8 cellular contexts compared by ENCODE assay signal in the genomic region with DNA sequence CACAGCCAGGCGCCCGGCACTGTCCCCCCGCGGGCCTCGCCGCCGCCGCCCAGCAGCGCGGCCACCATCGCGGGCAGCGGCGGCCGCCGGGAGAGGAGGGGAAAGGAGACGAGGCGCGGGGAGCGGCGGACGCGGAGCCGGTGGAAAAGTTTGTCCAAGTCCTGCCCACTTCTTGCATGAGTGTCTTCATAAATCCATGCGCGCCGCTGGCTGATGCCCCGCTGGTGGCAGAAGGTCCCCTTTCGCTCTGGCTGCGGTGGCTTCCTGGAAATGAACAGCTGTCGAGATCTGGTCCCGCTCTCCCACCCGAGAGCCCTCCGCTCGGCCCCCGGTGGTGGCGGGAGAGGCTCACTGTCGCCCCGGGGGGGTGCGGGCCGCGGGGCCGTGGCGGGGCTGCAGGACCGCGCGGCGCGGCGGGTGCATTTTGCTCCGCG. TPM values are rescaled to one million over a fixed set of nuclear protein-coding genes. Genes with fewer than 3 reads are reported as not detected.
DNase-seq lines count a peak whose midpoint lies in the region; ATAC-seq, FAIRE-seq and TF ChIP-seq lines count a peak whose summit lies in the region.

No MANE protein-coding gene starts in this region.

- H3K36me3 Mint-ChIP-seq in immature natural killer cell: peaks cover 0 to under 1% (median 0%) of the 10 kb centered on the region in 3 donors

- H3K9ac ChIP-seq in GM12878 (ENCODE audit: control insufficient read depth, insufficient read depth, low read length): no peak overlapping the region

- H3K27ac Mint-ChIP-seq in immature natural killer cell: peak overlapping the region in 1 of 6 donors; percentile 72

- no peaks in the 10 kb centered on the region for H3K79me2 ChIP-seq in PC-9 (ENCODE audit: low read depth)
- no peaks in the 10 kb centered on the region for H3K79me2 ChIP-seq in GM12878 (ENCODE audit: control insufficient read depth, insufficient read depth, low read length)

- no peak for TF ChIP-seq EP300 in GM12878 (IDR thresholded peaks at IDR 0.05; ENCODE audit: borderline replicate concordance in 1 of 2, control insufficient read depth in 1 of 2, low read depth in 2 of 2, low read length in 2 of 2)

- H4K20me1 ChIP-seq in PC-9 (ENCODE audit: insufficient read depth) (no peaks in the 10 kb centered on the region), GM12878 (ENCODE audit: control insufficient read depth, insufficient read depth) (no peaks in the 10 kb centered on the region)

- H3K27me3 ChIP-seq in PC-9 (ENCODE audit: insufficient read depth, low read depth) (no peaks in the 10 kb centered on the region), GM12878 (replicated peaks in 1 of 2; ENCODE audit: control insufficient read depth in 2 of 2, insufficient read depth in 2 of 2, low read length in 1 of 2) (peaks cover 6 to 7% of the 10 kb centered on the region in 2 experiments)

- H3K36me3 ChIP-seq in PC-9 (ENCODE audit: low read depth) (no peaks in the 10 kb centered on the region), GM12878 (ENCODE audit: control insufficient read depth in 2 of 2, insufficient read depth in 2 of 2, low read length in 1 of 2) (no peaks in the 10 kb centered on the region)

- CTCF ChIA-PET in PC-9 (lab: Charles Lee): no interaction called here
- CTCF ChIA-PET in GM12878 (lab: Yijun Ruan, JAX): no interaction called here

- H3K4me3 ChIP-seq in PC-9 (peak overlapping the region; percentile 63; the same call in 1 of the 2 replicates), GM12878 (peak overlapping the region; percentile 67)

- H3K27ac ChIP-seq in PC-9 (no peak overlapping the region), GM12878 (ENCODE audit: control insufficient read depth, insufficient read depth) (no peak overlapping the region)

- TF ChIP-seq CTCF in PC-9 (conservative IDR thresholded peaks at IDR 0.05): no peak
- no peak for TF ChIP-seq CTCF in GM12878 (IDR thresholded peaks at IDR 0.05 in 2 of 3, conservative IDR thresholded peaks at IDR 0.05 in 1 of 3; ENCODE audit: control insufficient read depth in 2 of 3, extremely low read depth in 1 of 3, insufficient read depth in 1 of 3, low read depth in 3 of 3, low read length in 3 of 3)

- peaks cover 26 to 39% of the 10 kb centered on the region in 2 donors for H3K4me1 Mint-ChIP-seq in immature natural killer cell

- SMC1A ChIA-PET in GM12878 (lab: Charles Lee; ENCODE audit: uncharacterized antibody, unreplicated experiment): no interaction called here

- H3K9me3 ChIP-seq in PC-9 (ENCODE audit: insufficient read depth, low read depth): no peaks in the 10 kb centered on the region
- no peaks in the 10 kb centered on the region for H3K9me3 ChIP-seq in GM12878 (replicated peaks; ENCODE audit: control insufficient read depth, insufficient read depth, low read length)

- no peak for TF ChIP-seq RAD21 in GM12878 (IDR thresholded peaks at IDR 0.05; ENCODE audit: insufficient read depth, low read depth, low read length)

- RAD21 ChIA-PET in GM12878 (lab: Charles Lee; ENCODE audit: unreplicated experiment): no interaction called here

- peaks cover 9 to 27% (median 21%) of the 10 kb centered on the region in 3 donors for H3K27me3 Mint-ChIP-seq in immature natural killer cell (ENCODE audit: low read depth in 3 of 3)

- ATAC-seq in HG02623 (IDR thresholded peaks at IDR 0.05; ENCODE audit: unreplicated experiment) (peak; percentile 16), GM12878 (no peak), HG02981 (IDR thresholded peaks at IDR 0.05; ENCODE audit: unreplicated experiment) (no peak)

- H3K4me1 ChIP-seq in PC-9 (replicated peaks; ENCODE audit: insufficient read depth) (0 out of 2 replicates have a peak, but pooled peaks cover 4% of the 10 kb centered on the region), GM12878 (ENCODE audit: control insufficient read depth, insufficient read depth, low read length) (no peaks in the 10 kb centered on the region)

- H3F3A ChIP-seq in PC-9 (ENCODE audit: insufficient read depth, low read depth): no peaks in the 10 kb centered on the region; the same call in 1 of the 2 replicates

- in situ Hi-C loops in GM12878 (cut with MboI): no loop called here

- POLR2A ChIA-PET in PC-9 (lab: Charles Lee; ENCODE audit: unreplicated experiment) (no interaction called here), GM12878 (lab: Charles Lee) (no interaction called here)

- intact Hi-C loops in PC-9 (cut with micrococcal nuclease; ENCODE audit: unreplicated experiment) (loop anchor here (5.0 kb wide), 3 partner anchors 204 to 459 kb away; no protein-coding TSS in a partner anchor), GM12878 (cut with micrococcal nuclease; ENCODE audit: unreplicated experiment) (loop anchor here (10.0 kb wide), 2 partner anchors 378 to 512 kb away; no protein-coding TSS in a partner anchor)

- no peak for FAIRE-seq in GM12878 (lab: Jason Lieb, UNC)

- peak overlapping the region; percentile 78 to 94 (median 82) for H3K4me3 Mint-ChIP-seq in immature natural killer cell

- no peaks in the 10 kb centered on the region for H3K9me2 ChIP-seq in PC-9 (ENCODE audit: insufficient read depth)

- no TSS peak for BruUV-seq in PC-9 (replicated peaks; lab: Mats Ljungman, UMichigan)
- no TSS peak for BruUV-seq in GM12878 (replicated peaks; lab: Mats Ljungman, UMichigan)

- no peak for TF ChIP-seq POLR2A in GM12878 (IDR thresholded peaks at IDR 0.05; ENCODE audit: low read depth, low read length)

- H3K4me2 ChIP-seq in PC-9: peak overlapping the region; percentile 89
- H3K4me2 ChIP-seq in GM12878 (ENCODE audit: control insufficient read depth, insufficient read depth): peak overlapping the region; percentile 87

- 3% methylated on average over 28 of the region's 52 CpGs for WGBS in GM12878 (ENCODE audit: insufficient coverage, insufficient replicate concordance, low lambda C conversion rate, missing lambda C conversion rate)

- peak; percentile 65 for DNase-seq in EL
- DNase-seq in PC-9: peak in 1 of 2 experiments; percentile 16
- no peak for DNase-seq in GM12878 (ENCODE audit: low read depth, low spot score)
- DNase-seq in immature natural killer cell: peak; percentile 48 to 60 (median 59)
- peak; percentile 2 to 9 for DNase-seq in stimulated activated CD4-positive, alpha-beta T cell treated with anti-CD3 and anti-CD28 coated beads, Interleukin-15, amount 100 ng/mL, for 48 hours (ENCODE audit: low read depth in 2 of 2)
- DNase-seq in NCI-H345 treated with DMSO at 0.1 percent for 48 hours (lab: John Stamatoyannopoulos, UW; ENCODE audit: unreplicated experiment): no peak

- H3K9me3 Mint-ChIP-seq in immature natural killer cell: no peaks in the 10 kb centered on the region

- H2AFZ ChIP-seq in PC-9 (peak overlapping the region; percentile 95), GM12878 (ENCODE audit: control insufficient read depth, low read depth, low read length) (peak overlapping the region; percentile 23; the same call in 1 of the 2 replicates)

TF ChIP-seq in GM12878, 131 proteins besides CTCF, POLR2A, EP300 and RAD21:
- no peak for TF ChIP-seq ZNF24 (IDR thresholded peaks at IDR 0.05)
- no peak for TF ChIP-seq ZNF384 (IDR thresholded peaks at IDR 0.05; ENCODE audit: borderline replicate concordance, low read depth, low read length)
- no peak for TF ChIP-seq TBL1XR1 (IDR thresholded peaks at IDR 0.05; ENCODE audit: low read depth, low read length)
- TF ChIP-seq SRF (IDR thresholded peaks at IDR 0.05; ENCODE audit: low read depth in 2 of 2, low read length in 2 of 2): no peak
- no peak for TF ChIP-seq BCL3 (IDR thresholded peaks at IDR 0.05; ENCODE audit: borderline replicate concordance, insufficient read depth, low read depth, low read length, poor library complexity, severe bottlenecking)
- TF ChIP-seq, protein P1, sequence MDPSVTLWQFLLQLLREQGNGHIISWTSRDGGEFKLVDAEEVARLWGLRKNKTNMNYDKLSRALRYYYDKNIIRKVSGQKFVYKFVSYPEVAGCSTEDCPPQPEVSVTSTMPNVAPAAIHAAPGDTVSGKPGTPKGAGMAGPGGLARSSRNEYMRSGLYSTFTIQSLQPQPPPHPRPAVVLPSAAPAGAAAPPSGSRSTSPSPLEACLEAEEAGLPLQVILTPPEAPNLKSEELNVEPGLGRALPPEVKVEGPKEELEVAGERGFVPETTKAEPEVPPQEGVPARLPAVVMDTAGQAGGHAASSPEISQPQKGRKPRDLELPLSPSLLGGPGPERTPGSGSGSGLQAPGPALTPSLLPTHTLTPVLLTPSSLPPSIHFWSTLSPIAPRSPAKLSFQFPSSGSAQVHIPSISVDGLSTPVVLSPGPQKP (IDR thresholded peaks at IDR 0.05; ENCODE audit: low read depth, low read length): no peak
- TF ChIP-seq MYC (IDR thresholded peaks at IDR 0.05; ENCODE audit: insufficient read depth, insufficient read length, insufficient replicate concordance, low read length, severe bottlenecking): no peak

RNA-seq across cellular contexts. Expression of gene GAS1, which starts 0.6 kb away (rescaled TPM):
- total RNA-seq in PC-9 (2021): not detected in 2 replicates
- not detected in 2 replicates for total RNA-seq in GM12878 (2013; cell fraction: nucleolus; rRNA removed)
- total RNA-seq in GM12878 (2014; rRNA removed): not detected in 2 replicates
- total RNA-seq in GM12878 (2014; rRNA removed; fragmentation: Illumina TruSeq; extraction: Trizol): not detected in 2 replicates
- total RNA-seq in GM12878 (2021): not detected in 2 replicates
- not detected for polyA plus RNA-seq in GM12878 (2011; ENCODE audit: low read depth)
- not detected in 2 replicates for polyA plus RNA-seq in GM12878 (2011; rRNA removed)
- polyA plus RNA-seq in GM12878 (2011; cell fraction: cytosol; rRNA removed): not detected in 2 replicates
- not detected in 2 replicates for polyA plus RNA-seq in GM12878 (2011; cell fraction: nucleus; rRNA removed)
- polyA plus RNA-seq in GM12878 (2012): not detected in 2 replicates
- not detected in 2 replicates for polyA plus RNA-seq in GM12878 (2014; fragmentation: Illumina TruSeq; extraction: Trizol)
- polyA plus RNA-seq in GM12878 (2014; fragmentation: Nextera tagmentation; extraction: Ambion mirVana): not detected
- polyA plus RNA-seq in GM12878 (2014; rRNA removed): not detected in 2 replicates
- polyA plus RNA-seq in GM12878 (2016; fragmentation: Nextera tagmentation; extraction: Ambion mirVana): not detected
- polyA minus RNA-seq in GM12878 (2011; rRNA and poly(A)+ RNA removed): not detected in 2 replicates
- 1.1 and 1.7 TPM in 2 replicates for polyA minus RNA-seq in GM12878 (2011; cell fraction: cytosol; rRNA and poly(A)+ RNA removed)
- not detected in 2 replicates for polyA minus RNA-seq in GM12878 (2011; cell fraction: nucleus; rRNA and poly(A)+ RNA removed)
- 1 to 10 TPM; 1.4 to 3.9 (median 3.4) TPM for polyA plus RNA-seq in immature natural killer cell

Comparison
In these comparisons a context has a peak if more than half of its experiments do, and no peak if none do; other contexts are left out.
1. DNase-seq: peak in EL (single experiment), immature natural killer cell (3 of 3) and stimulated activated CD4-positive, alpha-beta T cell treated with anti-CD3 and anti-CD28 coated beads, Interleukin-15, amount 100 ng/mL, for 48 hours (2 of 2); none in GM12878 (single experiment) and NCI-H345 treated with DMSO at 0.1 percent for 48 hours (single experiment).